In genomic region chr6:36800223-36801095, GRCh38 we compare ENCODE assay signal across 1 cellular context.
A peak's percentile ranks its signal among the peaks of the same experiment; 100 is the strongest.
TF ChIP-seq lines count a peak whose summit lies in the region.

No MANE protein-coding gene starts in this region.

TF ChIP-seq in K562, 482 proteins besides CTCF, POLR2A, EP300 and RAD21 (continued from another document):
- TF ChIP-seq PBX2 (CRISPR knock-in tag; IDR thresholded peaks at IDR 0.05; ENCODE audit: low read depth) = no peak
- TF ChIP-seq PBX2 (tag; conservative IDR thresholded peaks at IDR 0.05; ENCODE audit: low read depth) = 0 out of 2 replicates have a peak, but pooled peaks have one; percentile 15
- TF ChIP-seq BCOR (IDR thresholded peaks at IDR 0.05) = peak; percentile 81
- no peak for TF ChIP-seq EGR1 (conservative IDR thresholded peaks at IDR 0.05)
- TF ChIP-seq ZFP36 (IDR thresholded peaks at IDR 0.05; ENCODE audit: low read depth, low read length, partially characterized antibody) = peak; percentile 98
- TF ChIP-seq GTF3C2 (IDR thresholded peaks at IDR 0.05; ENCODE audit: borderline replicate concordance, extremely low read depth, insufficient read length) = peak; percentile 11
- TF ChIP-seq KDM2B (CRISPR knock-in tag; IDR thresholded peaks at IDR 0.05) = no peak
- TF ChIP-seq ZNF785 (CRISPR knock-in tag; IDR thresholded peaks at IDR 0.05) = no peak
- no peak for TF ChIP-seq HOMEZ (CRISPR knock-in tag; IDR thresholded peaks at IDR 0.05)
- no peak for TF ChIP-seq PTRF (tag; IDR thresholded peaks at IDR 0.05)
- no peak for TF ChIP-seq ZNF133 (CRISPR knock-in tag; IDR thresholded peaks at IDR 0.05)
- TF ChIP-seq NFIC (IDR thresholded peaks at IDR 0.05) = peak; percentile 90
- no peak for TF ChIP-seq ZNF232 (CRISPR knock-in tag; IDR thresholded peaks at IDR 0.05)
- TF ChIP-seq ZBTB1 (CRISPR knock-in tag; IDR thresholded peaks at IDR 0.05; ENCODE audit: borderline replicate concordance, low read depth) = no peak
- peak; percentile 69; the same call in 1 of the 2 replicates for TF ChIP-seq ZNF436 (CRISPR knock-in tag; IDR thresholded peaks at IDR 0.05)
- TF ChIP-seq ZNF239 (CRISPR knock-in tag; IDR thresholded peaks at IDR 0.05) = no peak
- TF ChIP-seq ZNF347 (CRISPR knock-in tag; IDR thresholded peaks at IDR 0.05; ENCODE audit: low read depth) = no peak
